ENCODE assay signal across 8 cellular contexts in genomic region chr14:104682107-104682593, GRCh38. TPM values are rescaled to one million over a fixed set of nuclear protein-coding genes. Genes with fewer than 3 reads are reported as not detected.
A peak's percentile ranks its signal among the peaks of the same experiment; 100 is the strongest.
DNase-seq lines count a peak whose midpoint lies in the region; ATAC-seq and TF ChIP-seq lines count a peak whose summit lies in the region.

No MANE protein-coding gene starts in this region.

- H3F3A ChIP-seq in neural progenitor cell (ENCODE audit: low read depth) = peaks cover 29% of the 10 kb centered on the region

- H3K36me3 ChIP-seq in SJCRH30 (no peaks in the 10 kb centered on the region), neural progenitor cell (no peaks in the 10 kb centered on the region)

- no peak overlapping the region for H3K4me3 Mint-ChIP-seq in neural progenitor cell
- H3K4me3 Mint-ChIP-seq in activated CD8-positive, alpha-beta T cell treated with anti-CD3 and anti-CD28 coated beads, Interleukin-2, amount 10 ng/mL, durations not matched to agents 7 days and 5 days = no peak overlapping the region

- H3K4me3 ChIP-seq in AG04450 (ENCODE audit: low read depth, low read length) (peak overlapping the region; percentile 37), SJCRH30 (peak overlapping the region; percentile 39), fibroblast of pulmonary artery (replicated peaks; ENCODE audit: low read depth, low read length) (peak overlapping the region; percentile 39), neural progenitor cell (peak overlapping the region; percentile 17)

- H3K9me3 ChIP-seq in AG04450 (ENCODE audit: control insufficient read depth, insufficient read depth, low read length) = peaks cover 6% of the 10 kb centered on the region
- no peaks in the 10 kb centered on the region for H3K9me3 ChIP-seq in SJCRH30 (replicated peaks)
- H3K9me3 ChIP-seq in neural progenitor cell (ENCODE audit: low read depth) = no peaks in the 10 kb centered on the region

- CTCF ChIA-PET in AG04450 (lab: Charles Lee) = interaction anchor here (0.6 to 1.7 kb wide), 2 partner anchors 27 to 294 kb away, joined by 3 to 4 read pairs; no protein-coding TSS in a partner anchor
- CTCF ChIA-PET in activated CD8-positive, alpha-beta T cell treated with anti-CD3 and anti-CD28 coated beads, Interleukin-2, amount 10 ng/mL, durations not matched to agents 7 days and 5 days (lab: Charles Lee) = no interaction called here

- H3K79me2 ChIP-seq in neural progenitor cell (ENCODE audit: low read depth) = no peaks in the 10 kb centered on the region

- peak overlapping the region; percentile 63 for H2AFZ ChIP-seq in neural progenitor cell (replicated peaks)

- H3K27ac ChIP-seq in AG04450 (ENCODE audit: low read depth, low read length) = peak overlapping the region; percentile 99
- peak overlapping the region; percentile 53 for H3K27ac ChIP-seq in SJCRH30
- no peak overlapping the region for H3K27ac ChIP-seq in neural progenitor cell

- H3K4me1 Mint-ChIP-seq in neural progenitor cell = peaks cover 47% of the 10 kb centered on the region
- peaks cover 38% of the 10 kb centered on the region for H3K4me1 Mint-ChIP-seq in activated CD8-positive, alpha-beta T cell treated with anti-CD3 and anti-CD28 coated beads, Interleukin-2, amount 10 ng/mL, durations not matched to agents 7 days and 5 days (ENCODE audit: low read depth)

- H3K4me1 ChIP-seq in SJCRH30 (peaks cover 47% of the 10 kb centered on the region), neural progenitor cell (peaks cover 43% of the 10 kb centered on the region)

- H3K9ac ChIP-seq in neural progenitor cell = no peak overlapping the region

- H3K27ac Mint-ChIP-seq in neural progenitor cell = no peak overlapping the region
- H3K27ac Mint-ChIP-seq in activated CD8-positive, alpha-beta T cell treated with anti-CD3 and anti-CD28 coated beads, Interleukin-2, amount 10 ng/mL, durations not matched to agents 7 days and 5 days = no peak overlapping the region

- peaks cover 3% of the 10 kb centered on the region for H3K9me3 Mint-ChIP-seq in neural progenitor cell
- no peaks in the 10 kb centered on the region for H3K9me3 Mint-ChIP-seq in activated CD8-positive, alpha-beta T cell treated with anti-CD3 and anti-CD28 coated beads, Interleukin-2, amount 10 ng/mL, durations not matched to agents 7 days and 5 days (ENCODE audit: insufficient read depth)

- POLR2A ChIA-PET in AG04450 (lab: Yijun Ruan, JAX) = no interaction called here
- POLR2A ChIA-PET in activated CD8-positive, alpha-beta T cell treated with anti-CD3 and anti-CD28 coated beads, Interleukin-2, amount 10 ng/mL, durations not matched to agents 7 days and 5 days (lab: Charles Lee) = no interaction called here

- ATAC-seq in activated CD8-positive, alpha-beta T cell treated with anti-CD3 and anti-CD28 coated beads, Interleukin-2, amount 10 ng/mL, durations not matched to agents 7 days and 5 days = no peak
- ATAC-seq in GM19455 (IDR thresholded peaks at IDR 0.05; ENCODE audit: unreplicated experiment) = no peak

- no peaks in the 10 kb centered on the region for H3K36me3 Mint-ChIP-seq in neural progenitor cell
- H3K36me3 Mint-ChIP-seq in activated CD8-positive, alpha-beta T cell treated with anti-CD3 and anti-CD28 coated beads, Interleukin-2, amount 10 ng/mL, durations not matched to agents 7 days and 5 days (ENCODE audit: low read depth) = no peaks in the 10 kb centered on the region

- no peaks in the 10 kb centered on the region for H4K20me1 ChIP-seq in neural progenitor cell (ENCODE audit: low read depth)

- peaks cover 11% of the 10 kb centered on the region for H3K27me3 Mint-ChIP-seq in neural progenitor cell (ENCODE audit: insufficient read depth, low read depth)
- H3K27me3 Mint-ChIP-seq in activated CD8-positive, alpha-beta T cell treated with anti-CD3 and anti-CD28 coated beads, Interleukin-2, amount 10 ng/mL, durations not matched to agents 7 days and 5 days (ENCODE audit: low read depth) = peaks cover 5% of the 10 kb centered on the region

- H3K27me3 ChIP-seq in AG04450 (ENCODE audit: control insufficient read depth, insufficient read depth, low read length) = no peaks in the 10 kb centered on the region
- no peaks in the 10 kb centered on the region for H3K27me3 ChIP-seq in SJCRH30
- no peaks in the 10 kb centered on the region for H3K27me3 ChIP-seq in neural progenitor cell

- TF ChIP-seq CTCF in AG04450 (IDR thresholded peaks at IDR 0.05; ENCODE audit: low read depth, low read length) (no peak), fibroblast of pulmonary artery (IDR thresholded peaks at IDR 0.05; ENCODE audit: low read length, missing control alignments) (no peak), neural progenitor cell (IDR thresholded peaks at IDR 0.05) (no peak)

- H3K4me2 ChIP-seq in neural progenitor cell = peak overlapping the region; percentile 62

- DNase-seq in AG04450 (ENCODE audit: low read depth, low spot score) (no peak), SJCRH30 (peak; percentile 87), fibroblast of pulmonary artery (ENCODE audit: low read depth) (no peak), neural progenitor cell (ENCODE audit: low spot score) (peak; percentile 72), GF-D8 (lab: John Stamatoyannopoulos, UW) (no peak)
- DNase-seq in activated CD8-positive, alpha-beta memory T cell treated with anti-CD3 and anti-CD28 coated beads, Interleukin-2, amount 50 U/mL, for 4 hours = no peak
- no peak for DNase-seq in activated CD8-positive, alpha-beta T cell treated with anti-CD3 and anti-CD28 coated beads, Interleukin-2, amount 10 ng/mL, durations not matched to agents 7 days and 5 days

RNA-seq across cellular contexts. Expression of gene INF2, which starts 7.3 kb away (rescaled TPM):
- polyA plus RNA-seq in AG04450 (2011; rRNA removed) = 14.9 and 18.9 TPM in 2 replicates
- polyA minus RNA-seq in AG04450 (2011; rRNA and poly(A)+ RNA removed) = 12.1 and 16.1 TPM in 2 replicates
- total RNA-seq in SJCRH30 (2014; rRNA removed; shearing (Covaris generic)) = 36.9 and 38.3 TPM in 2 replicates
- total RNA-seq in neural progenitor cell (ENCODE audit: low replicate concordance) = 7.8 and 24.0 TPM in 2 replicates
- 100 to 1,000 TPM; 155 to 159 TPM for total RNA-seq in activated CD8-positive, alpha-beta T cell treated with anti-CD3 and anti-CD28 coated beads, Interleukin-2, amount 10 ng/mL, durations not matched to agents 7 days and 5 days

RNA-seq across cellular contexts. Expression of gene ADSS1, which starts 41.9 kb away (rescaled TPM):
- polyA plus RNA-seq in AG04450 (2011; rRNA removed) = 2.8 and 4.2 TPM in 2 replicates
- polyA minus RNA-seq in AG04450 (2011; rRNA and poly(A)+ RNA removed) = 1.9 and 7.4 TPM in 2 replicates
- total RNA-seq in SJCRH30 (2014; rRNA removed; shearing (Covaris generic)) = 0.58 and 1.2 TPM in 2 replicates
- 25.3 and 26.4 TPM in 2 replicates for total RNA-seq in neural progenitor cell (ENCODE audit: low replicate concordance)
- total RNA-seq in activated CD8-positive, alpha-beta T cell treated with anti-CD3 and anti-CD28 coated beads, Interleukin-2, amount 10 ng/mL, durations not matched to agents 7 days and 5 days = 1 to 10 TPM; 1.8 TPM

Comparison
In these comparisons a context has a peak if more than half of its experiments do, and no peak if none do; other contexts are left out.
1. DNase-seq: peak in SJCRH30 (2 of 2) and neural progenitor cell (single experiment); none in AG04450 (single experiment), fibroblast of pulmonary artery (single experiment), activated CD8-positive, alpha-beta memory T cell treated with anti-CD3 and anti-CD28 coated beads, Interleukin-2, amount 50 U/mL, for 4 hours (single experiment), activated CD8-positive, alpha-beta T cell treated with anti-CD3 and anti-CD28 coated beads, Interleukin-2, amount 10 ng/mL, durations not matched to agents 7 days and 5 days (single experiment) and GF-D8 (single experiment).
2. Peak in every context shown above with its lines, with median percentiles within 50 percentile points of each other: H3K4me3 ChIP-seq.